In the genomic region with DNA sequence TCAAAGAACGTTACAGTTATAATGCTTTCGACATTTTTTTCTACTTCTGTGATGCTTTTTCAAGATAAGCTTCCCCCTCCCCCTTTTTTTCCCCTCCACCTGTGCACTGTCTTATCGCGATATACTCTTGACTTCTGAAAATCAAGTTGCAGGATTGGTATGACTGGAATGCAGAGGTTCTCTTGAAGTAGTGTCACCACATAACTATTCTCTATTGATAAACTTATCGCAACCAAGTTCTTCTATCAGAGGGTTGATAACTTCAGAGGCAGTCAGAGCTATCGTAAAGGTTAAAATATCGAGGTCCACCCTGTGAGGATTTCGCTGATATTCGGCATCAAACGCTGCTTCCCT, we compare ENCODE assay signal across 8 cellular contexts. TPM values are rescaled to one million over a fixed set of nuclear protein-coding genes. Genes with fewer than 3 reads are reported as not detected.
DNase-seq lines count a peak whose midpoint lies in the region; ATAC-seq, FAIRE-seq and TF ChIP-seq lines count a peak whose summit lies in the region.

No MANE protein-coding gene starts in this region.

- H3K36me3 ChIP-seq in CD8-positive, alpha-beta memory T cell (ENCODE audit: insufficient read depth, low read length), result no peaks in the 10 kb centered on the region
- H3K36me3 ChIP-seq in K562 (ENCODE audit: control insufficient read depth, insufficient read depth, low read length) (0 out of 3 replicates have a peak, but pooled peaks cover 2% of the 10 kb centered on the region), mesenchymal stem cell (ENCODE audit: control insufficient read depth in 1 of 2, insufficient read depth in 2 of 2, low read depth in 1 of 2, low read length in 2 of 2) (no peaks in the 10 kb centered on the region)

- TF ChIP-seq POLR2A in K562 (conservative IDR thresholded peaks at IDR 0.05), result no peak

- H3K4ac ChIP-seq in mesenchymal stem cell (ENCODE audit: low read depth in 1 of 2, low read length in 2 of 2), result peak overlapping the region in 1 of 2 experiments; percentile 96

- peak overlapping the region; percentile 75 to 99 for H3K9ac ChIP-seq in K562 (ENCODE audit: insufficient read depth in 1 of 2, low read depth in 2 of 2, low read length in 2 of 2)
- H3K9ac ChIP-seq in mesenchymal stem cell (ENCODE audit: low read length), result peak overlapping the region; percentile 97

- H3K4me1 ChIP-seq in CD8-positive, alpha-beta memory T cell (ENCODE audit: insufficient read depth, low read length), result peaks cover 28% of the 10 kb centered on the region
- H3K4me1 ChIP-seq in K562 (replicated peaks in 1 of 2; ENCODE audit: control insufficient read depth in 2 of 2, insufficient read depth in 2 of 2, low read length in 2 of 2) (peaks cover 3 to 8% of the 10 kb centered on the region in 2 experiments; a peak in 2 of 5 replicates), mesenchymal stem cell (ENCODE audit: control insufficient read depth, insufficient read depth, low read depth, low read length) (no peaks in the 10 kb centered on the region)

- in situ Hi-C loops in K562 (cut with MboI), result loop anchor here (5.0 kb wide), 1 partner anchor 97 kb away; no protein-coding TSS in a partner anchor

- no peak for DNase-seq in CD8-positive, alpha-beta memory T cell
- peak; percentile 60 for DNase-seq in HuH-7.5 (ENCODE audit: low spot score)
- DNase-seq in K562 (ENCODE audit: extremely low read depth in 1 of 4, low spot score in 3 of 4), result peak in 2 of 4 experiments; percentile 16 to 22
- DNase-seq in mesenchymal stem cell, result no peak
- DNase-seq in NCI-H446 treated with DMSO at 0.1 percent for 48 hours (lab: John Stamatoyannopoulos, UW), result no peak
- DNase-seq in D341Med (ENCODE audit: low spot score), result no peak

- peak overlapping the region; percentile 43 for H3K27ac ChIP-seq in CD8-positive, alpha-beta memory T cell (ENCODE audit: low read depth, low read length)
- peak overlapping the region; percentile 81 for H3K27ac ChIP-seq in K562 (ENCODE audit: extremely low read depth, low read depth, low read length)
- H3K27ac ChIP-seq in mesenchymal stem cell (ENCODE audit: low read length, poor library complexity, severe bottlenecking), result peak overlapping the region; percentile 81

- no peaks in the 10 kb centered on the region for H4K20me1 ChIP-seq in K562 (replicated peaks; ENCODE audit: control insufficient read depth, insufficient read depth, low read length)

- H3K36me3 Mint-ChIP-seq in CD8-positive, alpha-beta memory T cell, result peaks cover 0 to 12% (median 0%) of the 10 kb centered on the region in 3 donors

- peak overlapping the region; percentile 86 to 97 (median 92) for H3K4me3 Mint-ChIP-seq in CD8-positive, alpha-beta memory T cell

- no peak for ATAC-seq in K562
- ATAC-seq in HG02840 (IDR thresholded peaks at IDR 0.05; ENCODE audit: low FRiP score, unreplicated experiment), result no peak
- no peak for ATAC-seq in HG03520 (IDR thresholded peaks at IDR 0.05; ENCODE audit: unreplicated experiment)

- H2AFZ ChIP-seq in K562 (ENCODE audit: low read depth, low read length), result peak overlapping the region; percentile 98
- peak overlapping the region; percentile 98 for H2AFZ ChIP-seq in mesenchymal stem cell (ENCODE audit: low read depth, low read length)

- POLR2A ChIA-PET in CD8-positive, alpha-beta memory T cell (lab: Charles Lee), result no interaction called here
- POLR2A ChIA-PET in K562 (lab: Yijun Ruan, JAX), result interaction anchor here (0.6 to 1.2 kb wide), 5 partner anchors 9 to 301 kb away, joined by 3 to 8 read pairs (median 3); partner anchors contain the start of gene RPS16

- 1% methylated on average over 10 of the region's 10 CpGs for WGBS in K562 (ENCODE audit: insufficient coverage, low coverage, missing lambda C conversion rate)
- WGBS in mesenchymal stem cell, result 9% methylated on average over 8 of the region's 10 CpGs

- no peak overlapping the region for H2AK5ac ChIP-seq in mesenchymal stem cell (ENCODE audit: low read length, severe bottlenecking)

- no peaks in the 10 kb centered on the region for H3K9me3 ChIP-seq in CD8-positive, alpha-beta memory T cell (ENCODE audit: low read length)
- H3K9me3 ChIP-seq in K562 (replicated peaks; ENCODE audit: control insufficient read depth, insufficient read depth, low read depth, low read length) (no peaks in the 10 kb centered on the region), mesenchymal stem cell (ENCODE audit: control insufficient read depth, low read length) (no peaks in the 10 kb centered on the region)

- no peak overlapping the region for H4K91ac ChIP-seq in mesenchymal stem cell (ENCODE audit: low read length)

- H2BK120ac ChIP-seq in mesenchymal stem cell (ENCODE audit: low read depth, low read length), result no peak overlapping the region

- H3K4me2 ChIP-seq in K562 (ENCODE audit: insufficient read depth, low read length) (peak overlapping the region; percentile 92), mesenchymal stem cell (ENCODE audit: low read length, poor library complexity, severe bottlenecking) (peak overlapping the region; percentile 64)

- no peak for TF ChIP-seq CTCF in K562 (IDR thresholded peaks at IDR 0.05 in 2 of 3, conservative IDR thresholded peaks at IDR 0.05 in 1 of 3; ENCODE audit: insufficient read depth in 2 of 3, low read depth in 1 of 3, low read length in 3 of 3)

- peaks cover 2% of the 10 kb centered on the region for H3K79me1 ChIP-seq in mesenchymal stem cell (replicated peaks; ENCODE audit: low read length, poor library complexity, severe bottlenecking)

- peak; percentile 69 for FAIRE-seq in K562 (lab: Jason Lieb, UNC)

- intact Hi-C loops in K562 (cut with micrococcal nuclease), result no loop called here

- H3K4me3 ChIP-seq in CD8-positive, alpha-beta memory T cell (ENCODE audit: low read length), result peak overlapping the region; percentile 77
- H3K4me3 ChIP-seq in K562, result peak overlapping the region; percentile 88
- peak overlapping the region; percentile 90 to 95 for H3K4me3 ChIP-seq in mesenchymal stem cell (ENCODE audit: insufficient read depth in 1 of 2, low read depth in 1 of 2, low read length in 2 of 2)

- H2BK5ac ChIP-seq in mesenchymal stem cell (ENCODE audit: low read depth, low read length, poor library complexity, severe bottlenecking), result no peak overlapping the region

- H3K14ac ChIP-seq in mesenchymal stem cell (ENCODE audit: low read length in 2 of 2), result no peak overlapping the region

- BruUV-seq in K562 (replicated peaks; lab: Mats Ljungman, UMichigan), result no TSS peak

- CTCF ChIA-PET in CD8-positive, alpha-beta memory T cell (lab: Charles Lee), result interaction anchor here (0.9 to 1.1 kb wide), 2 partner anchors 12 to 104 kb away, joined by 3 to 4 read pairs; partner anchors contain the start of gene RPS16
- CTCF ChIA-PET in K562 (lab: Yijun Ruan, JAX; ENCODE audit: low intra/inter-chr PET ratio), result no interaction called here

- H3K23ac ChIP-seq in mesenchymal stem cell (ENCODE audit: low read length in 2 of 2), result no peak overlapping the region

- H3K27me3 ChIP-seq in CD8-positive, alpha-beta memory T cell (ENCODE audit: insufficient read depth, low read length, poor library complexity, severe bottlenecking), result no peaks in the 10 kb centered on the region
- H3K27me3 ChIP-seq in K562 (ENCODE audit: control insufficient read depth in 2 of 2, insufficient read depth in 2 of 2, low read length in 2 of 2) (peaks cover 2 to 7% of the 10 kb centered on the region in 2 experiments; a peak in 2 of 5 replicates), mesenchymal stem cell (ENCODE audit: control insufficient read depth in 1 of 2, insufficient read depth in 1 of 2, low read length in 2 of 2) (no peaks in the 10 kb centered on the region)

- H3K4me1 Mint-ChIP-seq in CD8-positive, alpha-beta memory T cell, result peaks cover 30 to 45% (median 44%) of the 10 kb centered on the region in 3 donors

- H3K27me3 Mint-ChIP-seq in CD8-positive, alpha-beta memory T cell, result peaks cover 0 to 6% of the 10 kb centered on the region in 2 donors

- TF ChIP-seq RAD21 in K562 (CRISPR knock-in tag; conservative IDR thresholded peaks at IDR 0.05 in 1 of 2, IDR thresholded peaks at IDR 0.05 in 1 of 2), result no peak

- no peak overlapping the region for H2BK15ac ChIP-seq in mesenchymal stem cell (ENCODE audit: low read depth, poor library complexity, severe bottlenecking)

- no peaks in the 10 kb centered on the region for H3K9me3 Mint-ChIP-seq in CD8-positive, alpha-beta memory T cell

- H3K79me2 ChIP-seq in K562 (ENCODE audit: control insufficient read depth, insufficient read depth, low read length), result peaks cover 17% of the 10 kb centered on the region

- peak overlapping the region; percentile 88 to 97 (median 96) for H3K27ac Mint-ChIP-seq in CD8-positive, alpha-beta memory T cell

- no peaks in the 10 kb centered on the region for H3K9me1 ChIP-seq in K562 (ENCODE audit: control insufficient read depth, insufficient read depth, low read length)

- H3K18ac ChIP-seq in mesenchymal stem cell (ENCODE audit: low read depth in 1 of 2, low read length in 2 of 2), result peak overlapping the region; percentile 83 to 98

- TF ChIP-seq EP300 in K562 (IDR thresholded peaks at IDR 0.05; ENCODE audit: low read length), result no peak

- no peak overlapping the region for H2BK12ac ChIP-seq in mesenchymal stem cell (ENCODE audit: low read length in 2 of 2)

- H4K8ac ChIP-seq in mesenchymal stem cell (ENCODE audit: low read length), result no peak overlapping the region

RNA-seq across cellular contexts. Expression of gene EID2, which starts 0.8 kb away (rescaled TPM):
- 10 to 100 TPM; 14.0 to 15.4 TPM for total RNA-seq in CD8-positive, alpha-beta memory T cell
- 29.2 TPM for polyA plus RNA-seq in CD8-positive, alpha-beta memory T cell
- 3.2 and 4.8 TPM in 2 replicates for total RNA-seq in K562 (2011; cell fraction: chromatin; rRNA removed; ENCODE audit: low replicate concordance)
- 4.1 and 4.8 TPM in 2 replicates for total RNA-seq in K562 (2011; cell fraction: nucleolus; rRNA removed)
- total RNA-seq in K562 (2011; cell fraction: nucleoplasm; rRNA removed), result 4.2 TPM in 2 replicates
- 18.5 and 20.8 TPM in 2 replicates for total RNA-seq in K562 (2014; rRNA removed)
- 10.9 and 11.7 TPM in 2 replicates for total RNA-seq in K562 (2014; rRNA removed; fragmentation: Illumina TruSeq; extraction: Trizol)
- total RNA-seq in K562 (2015; rRNA removed; fragmentation: Illumina TruSeq; extraction: Trizol), result 9.9 and 11.3 TPM in 2 replicates
- 13.8 and 14.6 TPM in 2 replicates for total RNA-seq in K562 (2021)
- 7.3 and 12.4 TPM in 2 replicates for polyA plus RNA-seq in K562 (2011; rRNA removed)
- polyA plus RNA-seq in K562 (2011; cell fraction: cytosol; rRNA removed), result 4.4 and 10.2 TPM in 2 replicates
- 4.6 TPM in 2 replicates for polyA plus RNA-seq in K562 (2011; cell fraction: nucleus; rRNA removed)
- polyA plus RNA-seq in K562 (2012), result 11.3 and 17.7 TPM in 2 replicates
- 8.2 and 9.6 TPM in 2 replicates for polyA plus RNA-seq in K562 (2014; fragmentation: Illumina TruSeq; extraction: Trizol)
- polyA plus RNA-seq in K562 (2014; fragmentation: Nextera tagmentation; extraction: Ambion mirVana), result 1 to 10 TPM; 2.5 to 2.7 TPM
- polyA plus RNA-seq in K562 (2014; rRNA removed), result 18.5 and 23.6 TPM in 2 replicates
- polyA minus RNA-seq in K562 (2011; rRNA and poly(A)+ RNA removed), result 3.9 TPM in 2 replicates
- polyA minus RNA-seq in K562 (2011; cell fraction: cytosol; rRNA and poly(A)+ RNA removed), result 4.0 and 4.4 TPM in 2 replicates
- 1.3 and 3.2 TPM in 2 replicates for polyA minus RNA-seq in K562 (2011; cell fraction: nucleus; rRNA and poly(A)+ RNA removed)
- polyA plus RNA-seq in mesenchymal stem cell (2013, experiment 1 of 2), result 17.2 TPM
- polyA plus RNA-seq in mesenchymal stem cell (2013, experiment 2 of 2), result 18.1 TPM

RNA-seq across cellular contexts. Expression of gene EID2B, which starts 6.5 kb away (rescaled TPM):
- total RNA-seq in CD8-positive, alpha-beta memory T cell, result 1 to 10 TPM; 3.4 to 3.7 TPM
- polyA plus RNA-seq in CD8-positive, alpha-beta memory T cell, result 8.5 TPM
- total RNA-seq in K562 (2011; cell fraction: chromatin; rRNA removed; ENCODE audit: low replicate concordance), result 8.1 and 8.9 TPM in 2 replicates
- total RNA-seq in K562 (2011; cell fraction: nucleolus; rRNA removed), result 10.8 and 12.5 TPM in 2 replicates
- 11.3 and 14.6 TPM in 2 replicates for total RNA-seq in K562 (2011; cell fraction: nucleoplasm; rRNA removed)
- total RNA-seq in K562 (2014; rRNA removed) (4.8 and 5.1 TPM in 2 replicates), K562 (2014; rRNA removed; fragmentation: Illumina TruSeq; extraction: Trizol) (3.9 and 4.8 TPM in 2 replicates), K562 (2015; rRNA removed; fragmentation: Illumina TruSeq; extraction: Trizol) (2.9 and 3.5 TPM in 2 replicates), K562 (2021) (3.9 and 4.2 TPM in 2 replicates)
- polyA plus RNA-seq in K562 (2011; rRNA removed) (7.9 and 9.3 TPM in 2 replicates), K562 (2014; fragmentation: Illumina TruSeq; extraction: Trizol) (2.0 and 2.8 TPM in 2 replicates), K562 (2014; fragmentation: Nextera tagmentation; extraction: Ambion mirVana) (1 to 10 TPM; 4.9 to 5.4 TPM), K562 (2014; rRNA removed) (8.8 and 9.8 TPM in 2 replicates)
- 5.2 and 12.3 TPM in 2 replicates for polyA plus RNA-seq in K562 (2011; cell fraction: cytosol; rRNA removed)
- 7.6 and 8.6 TPM in 2 replicates for polyA plus RNA-seq in K562 (2011; cell fraction: nucleus; rRNA removed)
- 5.4 and 9.1 TPM in 2 replicates for polyA plus RNA-seq in K562 (2012)
- polyA minus RNA-seq in K562 (2011; rRNA and poly(A)+ RNA removed), result 2.8 and 3.4 TPM in 2 replicates
- 1.0 and 2.1 TPM in 2 replicates for polyA minus RNA-seq in K562 (2011; cell fraction: cytosol; rRNA and poly(A)+ RNA removed)
- polyA minus RNA-seq in K562 (2011; cell fraction: nucleus; rRNA and poly(A)+ RNA removed), result 4.4 and 8.7 TPM in 2 replicates
- polyA plus RNA-seq in mesenchymal stem cell (2013, experiment 1 of 2), result 2.0 TPM
- polyA plus RNA-seq in mesenchymal stem cell (2013, experiment 2 of 2), result 1.8 TPM

RNA-seq across cellular contexts. Expression of gene SELENOV, which starts 24.2 kb away (rescaled TPM):
- not detected for total RNA-seq in CD8-positive, alpha-beta memory T cell
- polyA plus RNA-seq in CD8-positive, alpha-beta memory T cell, result not detected
- total RNA-seq in K562 (2011; cell fraction: chromatin; rRNA removed; ENCODE audit: low replicate concordance), result 0.25 TPM in 1 of 2 replicates, not detected in the other
- 0.50 TPM in 1 of 2 replicates, not detected in the other for total RNA-seq in K562 (2011; cell fraction: nucleolus; rRNA removed)
- total RNA-seq in K562 (2011; cell fraction: nucleoplasm; rRNA removed), result 0.84 and 0.95 TPM in 2 replicates
- not detected in 2 replicates for total RNA-seq in K562 (2014; rRNA removed)
- total RNA-seq in K562 (2014; rRNA removed; fragmentation: Illumina TruSeq; extraction: Trizol), result not detected in 2 replicates
- not detected in 2 replicates for total RNA-seq in K562 (2015; rRNA removed; fragmentation: Illumina TruSeq; extraction: Trizol)
- 0.09 and 0.20 TPM in 2 replicates for total RNA-seq in K562 (2021)
- polyA plus RNA-seq in K562 (2011; rRNA removed), result 0.15 TPM in 1 of 2 replicates, not detected in the other
- 0.03 TPM in 1 of 2 replicates, not detected in the other for polyA plus RNA-seq in K562 (2011; cell fraction: cytosol; rRNA removed)
- polyA plus RNA-seq in K562 (2011; cell fraction: nucleus; rRNA removed), result 0.10 and 0.18 TPM in 2 replicates
- polyA plus RNA-seq in K562 (2012), result 0.06 and 0.26 TPM in 2 replicates
- polyA plus RNA-seq in K562 (2014; fragmentation: Illumina TruSeq; extraction: Trizol), result 0.08 and 0.09 TPM in 2 replicates
- under 1 TPM; 0.04 to 0.06 TPM for polyA plus RNA-seq in K562 (2014; fragmentation: Nextera tagmentation; extraction: Ambion mirVana)
- polyA plus RNA-seq in K562 (2014; rRNA removed), result 0.05 TPM in 1 of 2 replicates, not detected in the other
- polyA minus RNA-seq in K562 (2011; rRNA and poly(A)+ RNA removed), result not detected in 2 replicates
- not detected in 2 replicates for polyA minus RNA-seq in K562 (2011; cell fraction: cytosol; rRNA and poly(A)+ RNA removed)
- not detected in 2 replicates for polyA minus RNA-seq in K562 (2011; cell fraction: nucleus; rRNA and poly(A)+ RNA removed)
- polyA plus RNA-seq in mesenchymal stem cell (2013, experiment 1 of 2), result not detected
- polyA plus RNA-seq in mesenchymal stem cell (2013, experiment 2 of 2), result not detected

RNA-seq across cellular contexts. Expression of gene DLL3, which starts 40.4 kb away (rescaled TPM):
- 1 to 10 TPM in 1 of 2 experiments, under 1 TPM in 1; 0.92 to 1.4 TPM for total RNA-seq in CD8-positive, alpha-beta memory T cell
- polyA plus RNA-seq in CD8-positive, alpha-beta memory T cell, result 0.25 TPM
- 0.56 and 1.8 TPM in 2 replicates for total RNA-seq in K562 (2011; cell fraction: chromatin; rRNA removed; ENCODE audit: low replicate concordance)
- 2.0 and 2.5 TPM in 2 replicates for total RNA-seq in K562 (2011; cell fraction: nucleolus; rRNA removed)
- 2.1 TPM in 2 replicates for total RNA-seq in K562 (2011; cell fraction: nucleoplasm; rRNA removed)
- total RNA-seq in K562 (2014; rRNA removed) (5.4 and 5.5 TPM in 2 replicates), K562 (2014; rRNA removed; fragmentation: Illumina TruSeq; extraction: Trizol) (1.1 TPM in 2 replicates), K562 (2015; rRNA removed; fragmentation: Illumina TruSeq; extraction: Trizol) (0.80 and 1.1 TPM in 2 replicates), K562 (2021) (2.5 and 3.4 TPM in 2 replicates)
- polyA plus RNA-seq in K562 (2011; rRNA removed) (2.1 and 2.5 TPM in 2 replicates), K562 (2014; fragmentation: Illumina TruSeq; extraction: Trizol) (0.53 and 0.92 TPM in 2 replicates), K562 (2014; fragmentation: Nextera tagmentation; extraction: Ambion mirVana) (1 to 10 TPM in 1 of 2 experiments, under 1 TPM in 1; 0.92 to 1.2 TPM), K562 (2014; rRNA removed) (5.2 and 6.3 TPM in 2 replicates)
- 3.2 and 6.3 TPM in 2 replicates for polyA plus RNA-seq in K562 (2011; cell fraction: cytosol; rRNA removed)
- 2.0 TPM in 2 replicates for polyA plus RNA-seq in K562 (2011; cell fraction: nucleus; rRNA removed)
- 1.3 and 2.0 TPM in 2 replicates for polyA plus RNA-seq in K562 (2012)
- 0.39 and 0.63 TPM in 2 replicates for polyA minus RNA-seq in K562 (2011; rRNA and poly(A)+ RNA removed)
- 0.86 and 1.1 TPM in 2 replicates for polyA minus RNA-seq in K562 (2011; cell fraction: cytosol; rRNA and poly(A)+ RNA removed)
- polyA minus RNA-seq in K562 (2011; cell fraction: nucleus; rRNA and poly(A)+ RNA removed), result 0.94 and 1.4 TPM in 2 replicates
- polyA plus RNA-seq in mesenchymal stem cell (2013, experiment 1 of 2), result 0.65 TPM
- polyA plus RNA-seq in mesenchymal stem cell (2013, experiment 2 of 2), result 0.78 TPM

RNA-seq across cellular contexts. Expression of gene TIMM50, which starts 58.5 kb away (rescaled TPM):
- 100 to 1,000 TPM; 131 to 137 TPM for total RNA-seq in CD8-positive, alpha-beta memory T cell
- polyA plus RNA-seq in CD8-positive, alpha-beta memory T cell, result 47.3 TPM
- 133 and 241 TPM in 2 replicates for total RNA-seq in K562 (2011; cell fraction: chromatin; rRNA removed; ENCODE audit: low replicate concordance)
- 181 and 193 TPM in 2 replicates for total RNA-seq in K562 (2011; cell fraction: nucleolus; rRNA removed)
- 161 and 168 TPM in 2 replicates for total RNA-seq in K562 (2011; cell fraction: nucleoplasm; rRNA removed)
- total RNA-seq in K562 (2014; rRNA removed), result 221 and 239 TPM in 2 replicates
- total RNA-seq in K562 (2014; rRNA removed; fragmentation: Illumina TruSeq; extraction: Trizol), result 81.4 and 94.9 TPM in 2 replicates
- total RNA-seq in K562 (2015; rRNA removed; fragmentation: Illumina TruSeq; extraction: Trizol), result 145 and 148 TPM in 2 replicates
- 214 and 221 TPM in 2 replicates for total RNA-seq in K562 (2021)
- polyA plus RNA-seq in K562 (2011; rRNA removed), result 166 and 170 TPM in 2 replicates
- 245 and 333 TPM in 2 replicates for polyA plus RNA-seq in K562 (2011; cell fraction: cytosol; rRNA removed)
- polyA plus RNA-seq in K562 (2011; cell fraction: nucleus; rRNA removed), result 158 and 195 TPM in 2 replicates
- polyA plus RNA-seq in K562 (2012), result 135 and 190 TPM in 2 replicates
- polyA plus RNA-seq in K562 (2014; fragmentation: Illumina TruSeq; extraction: Trizol), result 157 and 181 TPM in 2 replicates
- 10 to 100 TPM; 28.3 to 55.4 TPM for polyA plus RNA-seq in K562 (2014; fragmentation: Nextera tagmentation; extraction: Ambion mirVana)
- 221 and 228 TPM in 2 replicates for polyA plus RNA-seq in K562 (2014; rRNA removed)
- 114 and 139 TPM in 2 replicates for polyA minus RNA-seq in K562 (2011; rRNA and poly(A)+ RNA removed)
- polyA minus RNA-seq in K562 (2011; cell fraction: cytosol; rRNA and poly(A)+ RNA removed), result 106 and 111 TPM in 2 replicates
- polyA minus RNA-seq in K562 (2011; cell fraction: nucleus; rRNA and poly(A)+ RNA removed), result 45.2 and 70.6 TPM in 2 replicates
- 57.0 TPM for polyA plus RNA-seq in mesenchymal stem cell (2013, experiment 1 of 2)
- 58.8 TPM for polyA plus RNA-seq in mesenchymal stem cell (2013, experiment 2 of 2)
